8 cellular contexts compared by ENCODE assay signal in the genomic region with DNA sequence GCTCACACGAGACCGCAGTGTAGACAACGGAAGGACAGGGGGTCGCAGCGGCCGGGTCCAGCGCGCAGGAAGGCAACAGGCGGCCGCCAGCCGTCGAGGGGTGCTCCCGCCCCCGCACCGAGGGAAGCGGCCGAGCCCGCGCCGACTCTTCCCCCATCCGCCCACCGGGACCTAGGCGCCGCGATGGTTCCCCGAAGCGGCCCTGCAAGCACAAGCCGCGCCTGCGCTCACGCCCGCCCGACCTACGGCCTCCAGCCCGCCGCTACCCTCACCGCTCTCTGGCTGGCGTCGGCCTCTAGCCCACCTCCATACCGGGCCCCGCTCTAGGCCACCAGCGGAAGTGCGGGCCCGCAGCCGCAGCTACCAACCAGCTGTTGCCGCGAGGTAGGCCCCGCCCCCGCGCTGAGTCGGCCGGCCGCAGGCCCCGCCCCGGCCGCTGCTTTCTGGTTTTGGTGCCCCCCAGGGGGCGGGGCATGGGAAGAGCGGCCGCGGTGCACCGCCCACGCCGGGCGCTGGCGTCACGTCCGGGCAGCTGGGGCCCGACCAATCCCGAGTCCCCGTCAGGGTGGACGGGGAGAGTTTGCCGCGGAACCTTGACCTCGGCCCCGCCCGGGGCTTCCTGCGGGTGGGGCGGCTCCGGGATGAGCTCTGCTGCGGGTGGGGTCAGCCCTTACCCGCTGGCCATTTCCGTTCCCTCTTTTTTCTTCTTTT. TPM values are rescaled to one million over a fixed set of nuclear protein-coding genes. Genes with fewer than 3 reads are reported as not detected.
A peak's percentile ranks its signal among the peaks of the same experiment; 100 is the strongest.
DNase-seq lines count a peak whose midpoint lies in the region; ATAC-seq lines count a peak whose summit lies in the region.

Gene SETX (minus strand): TSS at position 342 of the 711 bp plus-strand sequence. CDS start 5,558 bp downstream, outside the sequence.

- POLR2A ChIA-PET in activated CD8-positive, alpha-beta memory T cell treated with anti-CD3 and anti-CD28 coated beads for 36 hours (lab: Charles Lee): interaction anchor here (0.6 to 1.0 kb wide), 6 partner anchors 50 to 519 kb away, joined by 3 to 7 read pairs (median 4); partner anchors contain the start of gene CFAP77

- peak; percentile 68 for ATAC-seq in GM21367 (IDR thresholded peaks at IDR 0.05; ENCODE audit: unreplicated experiment)

- CTCF ChIA-PET in activated CD8-positive, alpha-beta memory T cell treated with anti-CD3 and anti-CD28 coated beads for 36 hours (lab: Charles Lee): interaction anchor here (1.4 kb wide), 1 partner anchor 315 kb away, joined by 4 read pairs; the partner anchor contains the start of genes DDX31 and GTF3C4

- DNase-seq in COR-L47 (lab: John Stamatoyannopoulos, UW): peak; percentile 97
- DNase-seq in HT1080 (ENCODE audit: low read depth): peak; percentile 98
- peak; percentile 96 to 99 for DNase-seq in NOMO-1 (lab: John Stamatoyannopoulos, UW; ENCODE audit: unreplicated experiment in 2 of 2)
- peak; percentile 87 for DNase-seq in effector CD8-positive, alpha-beta T cell (lab: John Stamatoyannopoulos, UW)
- peak; percentile 96 to 98 for DNase-seq in lung microvascular endothelial cell (ENCODE audit: low read depth in 2 of 2)
- peak; percentile 94 to 97 (median 95) for DNase-seq in stimulated activated CD4-positive, alpha-beta T cell treated with anti-CD3 and anti-CD28 coated beads, TNF-alpha, amount 100 ng/mL, for 4 hours (ENCODE audit: low read depth in 3 of 3)

RNA-seq across cellular contexts. Expression of gene SETX, which starts in this region (rescaled TPM):
- total RNA-seq in HT1080 (2014; rRNA removed; shearing (Covaris generic)): 16.1 and 17.9 TPM in 2 replicates
- polyA plus RNA-seq in HT1080 (2015; cell fraction: cytosol; rRNA removed): 7.3 and 7.6 TPM in 2 replicates
- 19.2 and 20.8 TPM in 2 replicates for polyA plus RNA-seq in HT1080 (2015; cell fraction: nucleus; rRNA removed)
- 10 to 100 TPM; 35.8 to 36.5 TPM for total RNA-seq in activated CD8-positive, alpha-beta memory T cell treated with anti-CD3 and anti-CD28 coated beads for 36 hours
- 48.4 and 74.8 TPM in 2 replicates for total RNA-seq in lung microvascular endothelial cell

Comparison
In these comparisons a context has a peak if more than half of its experiments do, and no peak if none do; other contexts are left out.
1. Peak in every context shown above with its lines: DNase-seq and ATAC-seq.